ENCODE assay signal across 15 cellular contexts in the genomic region with DNA sequence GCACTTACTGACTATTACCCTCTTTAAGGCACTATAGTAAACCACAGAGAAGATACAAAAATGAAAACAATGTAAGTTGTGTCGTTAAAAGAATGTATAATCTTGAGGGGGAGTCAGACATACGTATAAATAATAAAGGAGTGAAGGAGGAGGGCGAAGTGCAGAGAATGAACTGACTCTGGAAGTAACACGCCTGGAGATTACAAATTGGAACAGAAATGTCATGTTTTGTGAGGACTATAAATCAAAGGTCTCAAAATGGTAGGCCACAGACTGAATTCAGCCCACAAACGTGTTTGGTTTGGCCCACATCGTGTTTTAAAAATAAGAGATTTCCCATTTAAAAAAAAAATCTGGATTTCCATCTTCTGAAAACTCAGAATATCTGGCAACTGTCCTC. TPM values are rescaled to one million over a fixed set of nuclear protein-coding genes. Genes with fewer than 3 reads are reported as not detected.
DNase-seq lines count a peak whose midpoint lies in the region; ATAC-seq and TF ChIP-seq lines count a peak whose summit lies in the region.
"Had no signal": no experiment of that assay in that cellular context is flagged by ENCODE, and none has a peak within 500 bp of the region (broad histone marks: within the 10 kb centered on the region; RNA-seq: fewer than 3 reads in every experiment).

No MANE protein-coding gene starts in this region.

- ATAC-seq in HG02938 (IDR thresholded peaks at IDR 0.05; ENCODE audit: unreplicated experiment), result no peak
- ATAC-seq: A549, HCT116 had no signal

- H3K4me1 ChIP-seq in SJCRH30, result peaks cover 18% of the 10 kb centered on the region
- H3K4me1 ChIP-seq: A549, BE2C, Caco-2 had no signal

- peaks cover under 1% of the 10 kb centered on the region for H3K9me3 Mint-ChIP-seq in nephron

- H3K27ac ChIP-seq in SJCRH30, result peak overlapping the region; percentile 65
- H3K27ac ChIP-seq: A549, GM23248 had no signal

- TF ChIP-seq CTCF in fibroblast of pulmonary artery (IDR thresholded peaks at IDR 0.05; ENCODE audit: low read length, missing control alignments), result no peak
- TF ChIP-seq CTCF in nephron (IDR thresholded peaks at IDR 0.05; ENCODE audit: unreplicated experiment in 3 of 3), result no peak

- no peak overlapping the region for H3K4me3 ChIP-seq in SJCRH30
- H3K4me3 ChIP-seq in fibroblast of pulmonary artery (replicated peaks; ENCODE audit: low read depth, low read length), result no peak overlapping the region
- H3K4me3 ChIP-seq: A549, GM23248 had no signal

- no peak overlapping the region for H3K4me3 Mint-ChIP-seq in nephron
- H3K4me3 Mint-ChIP-seq: CD8-positive, alpha-beta memory T cell had no signal

- peaks cover 23% of the 10 kb centered on the region for H3K4me1 Mint-ChIP-seq in nephron
- H3K4me1 Mint-ChIP-seq: CD8-positive, alpha-beta memory T cell had no signal

- in situ Hi-C loops in G401 (cut with HindIII; ENCODE audit: low sequenced_read_pairs), result no loop called here

- DNase-seq in SJCRH30 (no peak), fibroblast of pulmonary artery (ENCODE audit: low read depth) (peak; percentile 2), G401 (ENCODE audit: low spot score) (no peak), NCI-H1417 treated with DMSO at 0.1 percent for 48 hours (lab: John Stamatoyannopoulos, UW) (no peak), NCI-H345 (lab: John Stamatoyannopoulos, UW) (no peak)
- DNase-seq: BE2C; Caco-2; CD8-positive, alpha-beta memory T cell; DND-41; GF-D8; GM23248 had no signal

- peak overlapping the region; percentile 77 to 89 (median 86) for H3K27ac Mint-ChIP-seq in nephron

- no peaks in the 10 kb centered on the region for H3K36me3 ChIP-seq in SJCRH30
- H3K36me3 ChIP-seq: BE2C had no signal

- H3K9me3 ChIP-seq in SJCRH30 (replicated peaks), result no peaks in the 10 kb centered on the region
- H3K9me3 ChIP-seq: A549, BE2C, Caco-2 had no signal

- no peaks in the 10 kb centered on the region for H3K27me3 Mint-ChIP-seq in nephron (ENCODE audit: low read depth)

- H3K27me3 ChIP-seq in SJCRH30, result no peaks in the 10 kb centered on the region
- H3K27me3 ChIP-seq: BE2C had no signal

- peaks cover 1% of the 10 kb centered on the region for H3K36me3 Mint-ChIP-seq in nephron (ENCODE audit: low read depth)
- H3K36me3 Mint-ChIP-seq: CD8-positive, alpha-beta memory T cell had no signal

RNA-seq across cellular contexts. Expression of gene COL25A1, which starts 31.7 kb away (rescaled TPM):
- 12.1 and 13.2 TPM in 2 replicates for total RNA-seq in SJCRH30 (2014; rRNA removed; shearing (Covaris generic))
- total RNA-seq in G401 (2014; rRNA removed; shearing (Covaris generic)), result not detected in 2 replicates
- total RNA-seq: Caco-2; CD8-positive, alpha-beta memory T cell; GM23248 had no signal

Comparison
In these comparisons a context has a peak if more than half of its experiments do, and no peak if none do; other contexts are left out.
1. RNA of gene COL25A1, which starts 31.7 kb away (total RNA-seq): 12.1 to 13.2 TPM in SJCRH30; not detected in G401; every median in the first group is over 10 times any median in the second.